ENCODE assay signal across 1 cellular context in the genomic region with DNA sequence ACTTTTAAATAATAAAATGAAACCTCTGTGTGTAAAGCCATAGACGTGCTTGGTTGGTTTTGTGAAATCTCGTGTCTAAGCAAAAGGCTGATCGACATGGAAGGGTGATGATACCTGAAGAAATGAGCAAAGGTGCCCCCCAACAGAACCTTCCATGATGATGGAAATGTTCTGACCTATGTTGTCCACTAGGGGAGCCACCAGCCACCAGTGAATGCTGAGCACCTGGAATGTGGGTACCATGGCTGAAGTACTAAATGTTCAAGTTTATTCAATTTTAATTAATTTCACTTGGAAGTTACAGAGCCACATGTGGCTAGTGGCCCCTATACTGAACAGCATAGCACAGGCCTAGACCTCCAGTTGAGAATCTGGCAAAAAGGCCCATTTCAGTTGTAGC.
TF ChIP-seq lines count a peak whose summit lies in the region.

No MANE protein-coding gene starts in this region.

TF ChIP-seq in GM23338, 12 proteins besides CTCF, POLR2A, EP300 and RAD21 (continued from another document):
- TF ChIP-seq, protein P1, sequence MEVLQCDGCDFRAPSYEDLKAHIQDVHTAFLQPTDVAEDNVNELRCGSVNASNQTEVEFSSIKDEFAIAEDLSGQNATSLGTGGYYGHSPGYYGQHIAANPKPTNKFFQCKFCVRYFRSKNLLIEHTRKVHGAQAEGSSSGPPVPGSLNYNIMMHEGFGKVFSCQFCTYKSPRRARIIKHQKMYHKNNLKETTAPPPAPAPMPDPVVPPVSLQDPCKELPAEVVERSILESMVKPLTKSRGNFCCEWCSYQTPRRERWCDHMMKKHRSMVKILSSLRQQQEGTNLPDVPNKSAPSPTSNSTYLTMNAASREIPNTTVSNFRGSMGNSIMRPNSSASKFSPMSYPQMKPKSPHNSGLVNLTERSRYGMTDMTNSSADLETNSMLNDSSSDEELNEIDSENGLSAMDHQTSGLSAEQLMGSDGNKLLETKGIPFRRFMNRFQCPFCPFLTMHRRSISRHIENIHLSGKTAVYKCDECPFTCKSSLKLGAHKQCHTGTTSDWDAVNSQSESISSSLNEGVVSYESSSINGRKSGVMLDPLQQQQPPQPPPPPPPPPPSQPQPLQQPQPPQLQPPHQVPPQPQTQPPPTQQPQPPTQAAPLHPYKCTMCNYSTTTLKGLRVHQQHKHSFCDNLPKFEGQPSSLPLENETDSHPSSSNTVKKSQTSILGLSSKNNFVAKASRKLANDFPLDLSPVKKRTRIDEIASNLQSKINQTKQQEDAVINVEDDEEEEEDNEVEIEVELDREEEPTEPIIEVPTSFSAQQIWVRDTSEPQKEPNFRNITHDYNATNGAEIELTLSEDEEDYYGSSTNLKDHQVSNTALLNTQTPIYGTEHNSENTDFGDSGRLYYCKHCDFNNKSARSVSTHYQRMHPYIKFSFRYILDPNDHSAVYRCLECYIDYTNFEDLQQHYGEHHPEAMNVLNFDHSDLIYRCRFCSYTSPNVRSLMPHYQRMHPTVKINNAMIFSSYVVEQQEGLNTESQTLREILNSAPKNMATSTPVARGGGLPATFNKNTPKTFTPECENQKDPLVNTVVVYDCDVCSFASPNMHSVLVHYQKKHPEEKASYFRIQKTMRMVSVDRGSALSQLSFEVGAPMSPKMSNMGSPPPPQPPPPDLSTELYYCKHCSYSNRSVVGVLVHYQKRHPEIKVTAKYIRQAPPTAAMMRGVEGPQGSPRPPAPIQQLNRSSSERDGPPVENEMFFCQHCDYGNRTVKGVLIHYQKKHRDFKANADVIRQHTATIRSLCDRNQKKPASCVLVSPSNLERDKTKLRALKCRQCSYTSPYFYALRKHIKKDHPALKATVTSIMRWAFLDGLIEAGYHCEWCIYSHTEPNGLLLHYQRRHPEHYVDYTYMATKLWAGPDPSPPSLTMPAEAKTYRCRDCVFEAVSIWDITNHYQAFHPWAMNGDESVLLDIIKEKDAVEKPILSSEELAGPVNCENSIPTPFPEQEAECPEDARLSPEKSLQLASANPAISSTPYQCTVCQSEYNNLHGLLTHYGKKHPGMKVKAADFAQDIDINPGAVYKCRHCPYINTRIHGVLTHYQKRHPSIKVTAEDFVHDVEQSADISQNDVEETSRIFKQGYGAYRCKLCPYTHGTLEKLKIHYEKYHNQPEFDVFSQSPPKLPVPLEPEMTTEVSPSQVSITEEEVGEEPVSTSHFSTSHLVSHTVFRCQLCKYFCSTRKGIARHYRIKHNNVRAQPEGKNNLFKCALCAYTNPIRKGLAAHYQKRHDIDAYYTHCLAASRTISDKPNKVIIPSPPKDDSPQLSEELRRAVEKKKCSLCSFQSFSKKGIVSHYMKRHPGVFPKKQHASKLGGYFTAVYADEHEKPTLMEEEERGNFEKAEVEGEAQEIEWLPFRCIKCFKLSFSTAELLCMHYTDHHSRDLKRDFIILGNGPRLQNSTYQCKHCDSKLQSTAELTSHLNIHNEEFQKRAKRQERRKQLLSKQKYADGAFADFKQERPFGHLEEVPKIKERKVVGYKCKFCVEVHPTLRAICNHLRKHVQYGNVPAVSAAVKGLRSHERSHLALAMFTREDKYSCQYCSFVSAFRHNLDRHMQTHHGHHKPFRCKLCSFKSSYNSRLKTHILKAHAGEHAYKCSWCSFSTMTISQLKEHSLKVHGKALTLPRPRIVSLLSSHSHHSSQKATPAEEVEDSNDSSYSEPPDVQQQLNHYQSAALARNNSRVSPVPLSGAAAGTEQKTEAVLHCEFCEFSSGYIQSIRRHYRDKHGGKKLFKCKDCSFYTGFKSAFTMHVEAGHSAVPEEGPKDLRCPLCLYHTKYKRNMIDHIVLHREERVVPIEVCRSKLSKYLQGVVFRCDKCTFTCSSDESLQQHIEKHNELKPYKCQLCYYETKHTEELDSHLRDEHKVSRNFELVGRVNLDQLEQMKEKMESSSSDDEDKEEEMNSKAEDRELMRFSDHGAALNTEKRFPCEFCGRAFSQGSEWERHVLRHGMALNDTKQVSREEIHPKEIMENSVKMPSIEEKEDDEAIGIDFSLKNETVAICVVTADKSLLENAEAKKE (CRISPR knock-in tag; IDR thresholded peaks at IDR 0.05): no peak
- TF ChIP-seq CREB1 (CRISPR knock-in tag; IDR thresholded peaks at IDR 0.05; ENCODE audit: low read depth) (no peak), ZNF114 (CRISPR knock-in tag; IDR thresholded peaks at IDR 0.05) (no peak), EZH2phosphoT487 (IDR thresholded peaks at IDR 0.05; ENCODE audit: unreplicated experiment) (no peak), EZH2 (IDR thresholded peaks at IDR 0.05; ENCODE audit: low read depth, unreplicated experiment) (no peak), JUNB (IDR thresholded peaks at IDR 0.05; ENCODE audit: unreplicated experiment) (no peak), NANOG (IDR thresholded peaks at IDR 0.05; ENCODE audit: borderline replicate concordance) (no peak)
- TF ChIP-seq, protein P2, sequence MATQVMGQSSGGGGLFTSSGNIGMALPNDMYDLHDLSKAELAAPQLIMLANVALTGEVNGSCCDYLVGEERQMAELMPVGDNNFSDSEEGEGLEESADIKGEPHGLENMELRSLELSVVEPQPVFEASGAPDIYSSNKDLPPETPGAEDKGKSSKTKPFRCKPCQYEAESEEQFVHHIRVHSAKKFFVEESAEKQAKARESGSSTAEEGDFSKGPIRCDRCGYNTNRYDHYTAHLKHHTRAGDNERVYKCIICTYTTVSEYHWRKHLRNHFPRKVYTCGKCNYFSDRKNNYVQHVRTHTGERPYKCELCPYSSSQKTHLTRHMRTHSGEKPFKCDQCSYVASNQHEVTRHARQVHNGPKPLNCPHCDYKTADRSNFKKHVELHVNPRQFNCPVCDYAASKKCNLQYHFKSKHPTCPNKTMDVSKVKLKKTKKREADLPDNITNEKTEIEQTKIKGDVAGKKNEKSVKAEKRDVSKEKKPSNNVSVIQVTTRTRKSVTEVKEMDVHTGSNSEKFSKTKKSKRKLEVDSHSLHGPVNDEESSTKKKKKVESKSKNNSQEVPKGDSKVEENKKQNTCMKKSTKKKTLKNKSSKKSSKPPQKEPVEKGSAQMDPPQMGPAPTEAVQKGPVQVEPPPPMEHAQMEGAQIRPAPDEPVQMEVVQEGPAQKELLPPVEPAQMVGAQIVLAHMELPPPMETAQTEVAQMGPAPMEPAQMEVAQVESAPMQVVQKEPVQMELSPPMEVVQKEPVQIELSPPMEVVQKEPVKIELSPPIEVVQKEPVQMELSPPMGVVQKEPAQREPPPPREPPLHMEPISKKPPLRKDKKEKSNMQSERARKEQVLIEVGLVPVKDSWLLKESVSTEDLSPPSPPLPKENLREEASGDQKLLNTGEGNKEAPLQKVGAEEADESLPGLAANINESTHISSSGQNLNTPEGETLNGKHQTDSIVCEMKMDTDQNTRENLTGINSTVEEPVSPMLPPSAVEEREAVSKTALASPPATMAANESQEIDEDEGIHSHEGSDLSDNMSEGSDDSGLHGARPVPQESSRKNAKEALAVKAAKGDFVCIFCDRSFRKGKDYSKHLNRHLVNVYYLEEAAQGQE (IDR thresholded peaks at IDR 0.05; ENCODE audit: unreplicated experiment): no peak
- TF ChIP-seq, protein P3, sequence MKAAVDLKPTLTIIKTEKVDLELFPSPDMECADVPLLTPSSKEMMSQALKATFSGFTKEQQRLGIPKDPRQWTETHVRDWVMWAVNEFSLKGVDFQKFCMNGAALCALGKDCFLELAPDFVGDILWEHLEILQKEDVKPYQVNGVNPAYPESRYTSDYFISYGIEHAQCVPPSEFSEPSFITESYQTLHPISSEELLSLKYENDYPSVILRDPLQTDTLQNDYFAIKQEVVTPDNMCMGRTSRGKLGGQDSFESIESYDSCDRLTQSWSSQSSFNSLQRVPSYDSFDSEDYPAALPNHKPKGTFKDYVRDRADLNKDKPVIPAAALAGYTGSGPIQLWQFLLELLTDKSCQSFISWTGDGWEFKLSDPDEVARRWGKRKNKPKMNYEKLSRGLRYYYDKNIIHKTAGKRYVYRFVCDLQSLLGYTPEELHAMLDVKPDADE (IDR thresholded peaks at IDR 0.05): no peak
TF ChIP-seq in GM23338: peak in this region for 0.
